Comparison of ENCODE assay signal across 2 cellular contexts in the genomic region with DNA sequence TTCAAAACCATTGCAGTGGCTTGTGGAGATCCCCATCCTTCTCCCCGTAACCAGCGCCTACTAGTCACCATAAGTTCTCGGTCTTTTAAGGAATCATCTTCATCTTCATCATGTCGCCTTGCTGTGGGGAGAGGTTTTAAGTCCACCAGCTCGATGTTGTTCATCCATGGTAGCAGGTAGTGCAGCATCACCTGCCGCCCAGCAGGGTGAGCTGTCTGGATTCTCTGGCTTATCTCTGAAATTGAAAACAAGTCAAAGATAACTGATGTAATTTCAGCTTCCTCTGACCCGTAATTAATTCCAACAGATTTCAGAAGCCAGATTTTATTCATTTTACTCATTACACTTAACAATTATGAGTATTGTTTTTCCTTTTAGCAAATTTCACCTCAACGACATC.
TF ChIP-seq lines count a peak whose summit lies in the region.

No MANE protein-coding gene starts in this region.

TF ChIP-seq in SK-N-SH, 30 proteins besides CTCF, POLR2A, EP300 and RAD21 (continued from another document):
- TF ChIP-seq, protein P1, sequence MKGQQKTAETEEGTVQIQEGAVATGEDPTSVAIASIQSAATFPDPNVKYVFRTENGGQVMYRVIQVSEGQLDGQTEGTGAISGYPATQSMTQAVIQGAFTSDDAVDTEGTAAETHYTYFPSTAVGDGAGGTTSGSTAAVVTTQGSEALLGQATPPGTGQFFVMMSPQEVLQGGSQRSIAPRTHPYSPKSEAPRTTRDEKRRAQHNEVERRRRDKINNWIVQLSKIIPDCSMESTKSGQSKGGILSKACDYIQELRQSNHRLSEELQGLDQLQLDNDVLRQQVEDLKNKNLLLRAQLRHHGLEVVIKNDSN (IDR thresholded peaks at IDR 0.05; ENCODE audit: borderline replicate concordance, low read depth): no peak
- TF ChIP-seq GATA2 (CRISPR knock-in tag; IDR thresholded peaks at IDR 0.05) (no peak), EZH2phosphoT487 (IDR thresholded peaks at IDR 0.05; ENCODE audit: borderline replicate concordance, low read depth) (no peak), SMC3 (IDR thresholded peaks at IDR 0.05; ENCODE audit: low read depth, low read length) (peak; percentile 16; the same call in 1 of the 2 replicates), NRF1 (IDR thresholded peaks at IDR 0.05; ENCODE audit: low read depth, low read length) (no peak)

TF ChIP-seq in SK-N-SH treated with all-trans-retinoic acid at 6 μM for 48 hours, 23 proteins besides CTCF, POLR2A, EP300 and RAD21 (continued from another document):
- TF ChIP-seq, protein P2, sequence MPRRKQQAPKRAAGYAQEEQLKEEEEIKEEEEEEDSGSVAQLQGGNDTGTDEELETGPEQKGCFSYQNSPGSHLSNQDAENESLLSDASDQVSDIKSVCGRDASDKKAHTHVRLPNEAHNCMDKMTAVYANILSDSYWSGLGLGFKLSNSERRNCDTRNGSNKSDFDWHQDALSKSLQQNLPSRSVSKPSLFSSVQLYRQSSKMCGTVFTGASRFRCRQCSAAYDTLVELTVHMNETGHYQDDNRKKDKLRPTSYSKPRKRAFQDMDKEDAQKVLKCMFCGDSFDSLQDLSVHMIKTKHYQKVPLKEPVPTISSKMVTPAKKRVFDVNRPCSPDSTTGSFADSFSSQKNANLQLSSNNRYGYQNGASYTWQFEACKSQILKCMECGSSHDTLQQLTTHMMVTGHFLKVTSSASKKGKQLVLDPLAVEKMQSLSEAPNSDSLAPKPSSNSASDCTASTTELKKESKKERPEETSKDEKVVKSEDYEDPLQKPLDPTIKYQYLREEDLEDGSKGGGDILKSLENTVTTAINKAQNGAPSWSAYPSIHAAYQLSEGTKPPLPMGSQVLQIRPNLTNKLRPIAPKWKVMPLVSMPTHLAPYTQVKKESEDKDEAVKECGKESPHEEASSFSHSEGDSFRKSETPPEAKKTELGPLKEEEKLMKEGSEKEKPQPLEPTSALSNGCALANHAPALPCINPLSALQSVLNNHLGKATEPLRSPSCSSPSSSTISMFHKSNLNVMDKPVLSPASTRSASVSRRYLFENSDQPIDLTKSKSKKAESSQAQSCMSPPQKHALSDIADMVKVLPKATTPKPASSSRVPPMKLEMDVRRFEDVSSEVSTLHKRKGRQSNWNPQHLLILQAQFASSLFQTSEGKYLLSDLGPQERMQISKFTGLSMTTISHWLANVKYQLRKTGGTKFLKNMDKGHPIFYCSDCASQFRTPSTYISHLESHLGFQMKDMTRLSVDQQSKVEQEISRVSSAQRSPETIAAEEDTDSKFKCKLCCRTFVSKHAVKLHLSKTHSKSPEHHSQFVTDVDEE (CRISPR knock-in tag; IDR thresholded peaks at IDR 0.05): no peak
- TF ChIP-seq GLIS3 (CRISPR knock-in tag; IDR thresholded peaks at IDR 0.05) (no peak), ZFP30 (CRISPR knock-in tag; IDR thresholded peaks at IDR 0.05) (no peak), ESRRG (CRISPR knock-in tag; IDR thresholded peaks at IDR 0.05) (no peak), ARNTL (CRISPR knock-in tag; IDR thresholded peaks at IDR 0.05; ENCODE audit: borderline replicate concordance, low read depth) (no peak), PPARA (CRISPR knock-in tag; IDR thresholded peaks at IDR 0.05; ENCODE audit: borderline replicate concordance) (no peak), ZNF8 (CRISPR knock-in tag; IDR thresholded peaks at IDR 0.05) (no peak), ZC3H10 (CRISPR knock-in tag; IDR thresholded peaks at IDR 0.05) (no peak)
- TF ChIP-seq, protein P3, sequence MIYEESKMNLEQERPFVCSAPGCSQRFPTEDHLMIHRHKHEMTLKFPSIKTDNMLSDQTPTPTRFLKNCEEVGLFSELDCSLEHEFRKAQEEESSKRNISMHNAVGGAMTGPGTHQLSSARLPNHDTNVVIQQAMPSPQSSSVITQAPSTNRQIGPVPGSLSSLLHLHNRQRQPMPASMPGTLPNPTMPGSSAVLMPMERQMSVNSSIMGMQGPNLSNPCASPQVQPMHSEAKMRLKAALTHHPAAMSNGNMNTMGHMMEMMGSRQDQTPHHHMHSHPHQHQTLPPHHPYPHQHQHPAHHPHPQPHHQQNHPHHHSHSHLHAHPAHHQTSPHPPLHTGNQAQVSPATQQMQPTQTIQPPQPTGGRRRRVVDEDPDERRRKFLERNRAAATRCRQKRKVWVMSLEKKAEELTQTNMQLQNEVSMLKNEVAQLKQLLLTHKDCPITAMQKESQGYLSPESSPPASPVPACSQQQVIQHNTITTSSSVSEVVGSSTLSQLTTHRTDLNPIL (CRISPR knock-in tag; IDR thresholded peaks at IDR 0.05; ENCODE audit: low read depth): no peak
- TF ChIP-seq, protein P4, sequence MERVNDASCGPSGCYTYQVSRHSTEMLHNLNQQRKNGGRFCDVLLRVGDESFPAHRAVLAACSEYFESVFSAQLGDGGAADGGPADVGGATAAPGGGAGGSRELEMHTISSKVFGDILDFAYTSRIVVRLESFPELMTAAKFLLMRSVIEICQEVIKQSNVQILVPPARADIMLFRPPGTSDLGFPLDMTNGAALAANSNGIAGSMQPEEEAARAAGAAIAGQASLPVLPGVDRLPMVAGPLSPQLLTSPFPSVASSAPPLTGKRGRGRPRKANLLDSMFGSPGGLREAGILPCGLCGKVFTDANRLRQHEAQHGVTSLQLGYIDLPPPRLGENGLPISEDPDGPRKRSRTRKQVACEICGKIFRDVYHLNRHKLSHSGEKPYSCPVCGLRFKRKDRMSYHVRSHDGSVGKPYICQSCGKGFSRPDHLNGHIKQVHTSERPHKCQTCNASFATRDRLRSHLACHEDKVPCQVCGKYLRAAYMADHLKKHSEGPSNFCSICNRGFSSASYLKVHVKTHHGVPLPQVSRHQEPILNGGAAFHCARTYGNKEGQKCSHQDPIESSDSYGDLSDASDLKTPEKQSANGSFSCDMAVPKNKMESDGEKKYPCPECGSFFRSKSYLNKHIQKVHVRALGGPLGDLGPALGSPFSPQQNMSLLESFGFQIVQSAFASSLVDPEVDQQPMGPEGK (CRISPR knock-in tag; IDR thresholded peaks at IDR 0.05; ENCODE audit: borderline replicate concordance): no peak
- TF ChIP-seq, protein P5, sequence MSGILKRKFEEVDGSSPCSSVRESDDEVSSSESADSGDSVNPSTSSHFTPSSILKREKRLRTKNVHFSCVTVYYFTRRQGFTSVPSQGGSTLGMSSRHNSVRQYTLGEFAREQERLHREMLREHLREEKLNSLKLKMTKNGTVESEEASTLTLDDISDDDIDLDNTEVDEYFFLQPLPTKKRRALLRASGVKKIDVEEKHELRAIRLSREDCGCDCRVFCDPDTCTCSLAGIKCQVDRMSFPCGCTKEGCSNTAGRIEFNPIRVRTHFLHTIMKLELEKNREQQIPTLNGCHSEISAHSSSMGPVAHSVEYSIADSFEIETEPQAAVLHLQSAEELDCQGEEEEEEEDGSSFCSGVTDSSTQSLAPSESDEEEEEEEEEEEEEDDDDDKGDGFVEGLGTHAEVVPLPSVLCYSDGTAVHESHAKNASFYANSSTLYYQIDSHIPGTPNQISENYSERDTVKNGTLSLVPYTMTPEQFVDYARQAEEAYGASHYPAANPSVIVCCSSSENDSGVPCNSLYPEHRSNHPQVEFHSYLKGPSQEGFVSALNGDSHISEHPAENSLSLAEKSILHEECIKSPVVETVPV (CRISPR knock-in tag; IDR thresholded peaks at IDR 0.05): no peak
- TF ChIP-seq, protein P6, sequence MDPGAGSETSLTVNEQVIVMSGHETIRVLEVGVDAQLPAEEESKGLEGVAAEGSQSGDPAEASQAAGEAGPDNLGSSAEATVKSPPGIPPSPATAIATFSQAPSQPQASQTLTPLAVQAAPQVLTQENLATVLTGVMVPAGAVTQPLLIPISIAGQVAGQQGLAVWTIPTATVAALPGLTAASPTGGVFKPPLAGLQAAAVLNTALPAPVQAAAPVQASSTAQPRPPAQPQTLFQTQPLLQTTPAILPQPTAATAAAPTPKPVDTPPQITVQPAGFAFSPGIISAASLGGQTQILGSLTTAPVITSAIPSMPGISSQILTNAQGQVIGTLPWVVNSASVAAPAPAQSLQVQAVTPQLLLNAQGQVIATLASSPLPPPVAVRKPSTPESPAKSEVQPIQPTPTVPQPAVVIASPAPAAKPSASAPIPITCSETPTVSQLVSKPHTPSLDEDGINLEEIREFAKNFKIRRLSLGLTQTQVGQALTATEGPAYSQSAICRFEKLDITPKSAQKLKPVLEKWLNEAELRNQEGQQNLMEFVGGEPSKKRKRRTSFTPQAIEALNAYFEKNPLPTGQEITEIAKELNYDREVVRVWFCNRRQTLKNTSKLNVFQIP (CRISPR knock-in tag; IDR thresholded peaks at IDR 0.05; ENCODE audit: borderline replicate concordance, low read depth): no peak
